ENCODE assay signal across 9 cellular contexts in the genomic region with DNA sequence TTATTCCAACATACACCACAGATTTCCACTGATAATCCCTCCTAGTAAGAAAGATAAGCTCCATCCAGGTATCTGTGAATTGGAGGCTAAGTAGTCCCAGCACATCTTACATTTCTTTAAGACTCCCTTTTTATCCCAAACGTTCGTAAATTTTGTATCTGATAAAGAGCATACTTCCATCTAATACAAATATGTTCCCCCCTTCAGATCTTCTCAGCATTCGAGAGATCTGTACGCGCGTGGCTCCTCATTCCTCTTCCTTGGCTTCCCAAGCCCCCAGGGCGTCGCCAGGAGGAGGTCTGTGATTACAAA. TPM values are rescaled to one million over a fixed set of nuclear protein-coding genes. Genes with fewer than 3 reads are reported as not detected.
DNase-seq lines count a peak whose midpoint lies in the region; ATAC-seq and TF ChIP-seq lines count a peak whose summit lies in the region.
"Had no signal": no experiment of that assay in that cellular context is flagged by ENCODE, and none has a peak within 500 bp of the region (broad histone marks: within the 10 kb centered on the region; RNA-seq: fewer than 3 reads in every experiment).

No MANE protein-coding gene starts in this region.

- H3K4me3 ChIP-seq in iPS-11a (ENCODE audit: low read depth, low read length): peak overlapping the region; percentile 38
- H3K4me3 ChIP-seq in suprapubic skin: peak overlapping the region; percentile 54

- ATAC-seq in activated B cell treated with CpG ODN at 0.5 μM for 24 hours (ENCODE audit: low read depth) (no peak), HG03442 (IDR thresholded peaks at IDR 0.05; ENCODE audit: unreplicated experiment) (no peak)

- DNase-seq in activated naive CD4-positive, alpha-beta T cell (lab: John Stamatoyannopoulos, UW): no peak
- DNase-seq in activated B cell treated with CpG ODN at 0.5 μM for 24 hours: no peak
- DNase-seq in suprapubic skin (ENCODE audit: low spot score in 2 of 2): no peak
- DNase-seq in activated CD8-positive, alpha-beta memory T cell treated with anti-CD3 and anti-CD28 coated beads for 24 hours: no peak
- DNase-seq in OCI-M2 (lab: John Stamatoyannopoulos, UW; ENCODE audit: unreplicated experiment): no peak
- DNase-seq: NCI-H1417 treated with DMSO at 0.1 percent for 48 hours had no signal

- POLR2A ChIA-PET in activated B cell treated with CpG ODN at 0.5 μM for 24 hours (lab: Charles Lee): no interaction called here

- peak overlapping the region; percentile 24 for H3K27ac Mint-ChIP-seq in activated naive CD4-positive, alpha-beta T cell treated with anti-CD3 and anti-CD28 coated beads, Interleukin-2, amount 50 U/mL, for 24 hours
- peak overlapping the region; percentile 42 for H3K27ac Mint-ChIP-seq in activated B cell treated with CpG ODN at 0.5 μM for 24 hours

- H3K4me1 Mint-ChIP-seq in activated naive CD4-positive, alpha-beta T cell treated with anti-CD3 and anti-CD28 coated beads, Interleukin-2, amount 50 U/mL, for 24 hours: peaks cover 16% of the 10 kb centered on the region
- H3K4me1 Mint-ChIP-seq in activated B cell treated with CpG ODN at 0.5 μM for 24 hours: peaks cover 21% of the 10 kb centered on the region

- no peaks in the 10 kb centered on the region for H3K9me3 ChIP-seq in suprapubic skin

- WGBS in suprapubic skin: 10% methylated on average over 8 of the region's 8 CpGs

- intact Hi-C loops in activated B cell treated with CpG ODN at 0.5 μM for 24 hours (cut with micrococcal nuclease): loop anchor here (10.0 kb wide), 1 partner anchor 1851 kb away; the partner anchor contains the start of gene ELAVL2

- peaks cover 2% of the 10 kb centered on the region for H3K36me3 Mint-ChIP-seq in activated naive CD4-positive, alpha-beta T cell treated with anti-CD3 and anti-CD28 coated beads, Interleukin-2, amount 50 U/mL, for 24 hours
- H3K36me3 Mint-ChIP-seq in activated B cell treated with CpG ODN at 0.5 μM for 24 hours (ENCODE audit: low read depth): peaks cover 1% of the 10 kb centered on the region

- peaks cover 23% of the 10 kb centered on the region for H3K9me3 Mint-ChIP-seq in activated naive CD4-positive, alpha-beta T cell treated with anti-CD3 and anti-CD28 coated beads, Interleukin-2, amount 50 U/mL, for 24 hours
- H3K9me3 Mint-ChIP-seq in activated B cell treated with CpG ODN at 0.5 μM for 24 hours: peaks cover 2% of the 10 kb centered on the region

- peaks cover 71% of the 10 kb centered on the region for H3K27me3 Mint-ChIP-seq in activated naive CD4-positive, alpha-beta T cell treated with anti-CD3 and anti-CD28 coated beads, Interleukin-2, amount 50 U/mL, for 24 hours
- peaks cover 69% of the 10 kb centered on the region for H3K27me3 Mint-ChIP-seq in activated B cell treated with CpG ODN at 0.5 μM for 24 hours

- no peak for TF ChIP-seq EP300 in suprapubic skin (IDR thresholded peaks at IDR 0.05)

- TF ChIP-seq CTCF in activated B cell treated with CpG ODN at 0.5 μM for 24 hours (IDR thresholded peaks at IDR 0.05) (no peak), suprapubic skin (IDR thresholded peaks at IDR 0.05) (no peak)

- H3K4me3 Mint-ChIP-seq in activated naive CD4-positive, alpha-beta T cell treated with anti-CD3 and anti-CD28 coated beads, Interleukin-2, amount 50 U/mL, for 24 hours: peak overlapping the region; percentile 89
- peak overlapping the region; percentile 78 for H3K4me3 Mint-ChIP-seq in activated B cell treated with CpG ODN at 0.5 μM for 24 hours

- CTCF ChIA-PET in activated B cell treated with CpG ODN at 0.5 μM for 24 hours (lab: Charles Lee): interaction anchor here (2.2 kb wide), 1 partner anchor 34 kb away, joined by 8 read pairs; no protein-coding TSS in a partner anchor

- H3K27me3 ChIP-seq in suprapubic skin: peaks cover 100% of the 10 kb centered on the region

- H3K4me1 ChIP-seq in suprapubic skin: peaks cover 33% of the 10 kb centered on the region

- no peaks in the 10 kb centered on the region for H3K36me3 ChIP-seq in suprapubic skin

- no peak overlapping the region for H3K27ac ChIP-seq in suprapubic skin

- no peak for TF ChIP-seq POLR2A in suprapubic skin (IDR thresholded peaks at IDR 0.05)

RNA-seq across cellular contexts. Expression of gene CDKN2A, which starts 20.0 kb away (rescaled TPM):
- total RNA-seq in activated B cell treated with CpG ODN at 0.5 μM for 24 hours (6.7 and 8.5 TPM in 2 replicates), suprapubic skin (1 to 10 TPM in 2 of 4 donors, not detected in 2; 2.0 to 3.4 TPM)

RNA-seq across cellular contexts. Expression of gene CDKN2B-AS1, which starts 20.4 kb away (rescaled TPM):
- total RNA-seq in activated B cell treated with CpG ODN at 0.5 μM for 24 hours (1.3 and 1.4 TPM in 2 replicates), suprapubic skin (under 1 TPM in 1 of 4 donors, not detected in 3; 0.59 TPM)

RNA-seq across cellular contexts. Expression of gene CDKN2B, which starts 34.9 kb away (rescaled TPM):
- total RNA-seq in activated B cell treated with CpG ODN at 0.5 μM for 24 hours (0.32 and 0.38 TPM in 2 replicates), suprapubic skin (10 to 100 TPM; 38.8 to 59.9 (median 51.9) TPM)

Comparison
In these comparisons a context has a peak if more than half of its experiments do, and no peak if none do; other contexts are left out.
1. RNA of gene CDKN2B, which starts 34.9 kb away (total RNA-seq): 38.8 to 59.9 TPM in suprapubic skin; 0.32 to 0.38 TPM in activated B cell treated with CpG ODN at 0.5 μM for 24 hours; every median in the first group is over 10 times any median in the second.